ENCODE assay signal across 1 cellular context in genomic region chr3:152097770-152098169, GRCh38.
A peak's percentile ranks its signal among the peaks of the same experiment; 100 is the strongest.
TF ChIP-seq lines count a peak whose summit lies in the region.

No MANE protein-coding gene starts in this region.

TF ChIP-seq in K562, 482 proteins besides CTCF, POLR2A, EP300 and RAD21 (continued from another document):
- no peak for TF ChIP-seq XRCC4 (IDR thresholded peaks at IDR 0.05; ENCODE audit: extremely low read depth, insufficient read depth, insufficient read length)
- no peak for TF ChIP-seq ZNF449 (CRISPR knock-in tag; IDR thresholded peaks at IDR 0.05)
- TF ChIP-seq RBM22 (IDR thresholded peaks at IDR 0.05; ENCODE audit: low read depth, low read length, poor library complexity, severe bottlenecking), result no peak
- 0 out of 2 replicates have a peak, but pooled peaks have one; percentile 23 for TF ChIP-seq SMAD4 (CRISPR knock-in tag; conservative IDR thresholded peaks at IDR 0.05)
